8 cellular contexts compared by ENCODE assay signal in the genomic region with DNA sequence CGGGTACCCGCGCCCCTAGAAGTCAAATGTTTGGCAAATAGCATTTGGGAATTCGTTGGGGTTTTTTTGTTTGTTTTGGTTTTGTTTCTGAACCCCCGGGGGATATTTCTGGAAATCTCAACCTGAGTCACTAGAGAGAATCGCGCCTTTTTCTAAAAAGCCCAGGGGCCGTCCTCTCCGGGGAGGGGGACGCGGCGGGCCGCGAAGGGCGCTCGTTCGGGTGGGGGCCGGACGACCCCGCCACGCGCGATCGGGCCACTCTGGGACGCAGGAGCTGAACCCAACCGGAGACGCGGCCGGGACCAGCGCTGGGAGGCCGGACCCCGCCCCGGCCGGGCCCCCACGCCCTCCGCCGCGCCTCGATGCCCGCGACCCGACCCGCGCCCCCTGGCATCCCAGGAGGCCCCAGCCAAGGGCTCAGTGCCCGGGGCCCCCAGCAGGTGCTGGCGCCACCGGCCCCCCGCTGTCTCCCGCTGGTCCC. TPM values are rescaled to one million over a fixed set of nuclear protein-coding genes. Genes with fewer than 3 reads are reported as not detected.
DNase-seq lines count a peak whose midpoint lies in the region; ATAC-seq and TF ChIP-seq lines count a peak whose summit lies in the region.

No MANE protein-coding gene starts in this region.

- peaks cover 36% of the 10 kb centered on the region for H3K4me1 ChIP-seq in mucosa of stomach (ENCODE audit: control insufficient read depth, insufficient read depth, low read length)

- POLR2A ChIA-PET in AG04450 (lab: Yijun Ruan, JAX): interaction anchor here (0.6 to 1.6 kb wide), 6 partner anchors 12 to 54 kb away, joined by 4 to 9 read pairs (median 5); no protein-coding TSS in a partner anchor
- POLR2A ChIA-PET in GM10248 (lab: Yijun Ruan, JAX): interaction anchor here (0.6 to 1.7 kb wide), 4 partner anchors 11 to 826 kb away, joined by 3 to 7 read pairs (median 6); no protein-coding TSS in a partner anchor

- H3K9me3 ChIP-seq in AG04450 (ENCODE audit: control insufficient read depth, insufficient read depth, low read length): no peaks in the 10 kb centered on the region; the same call in 1 of the 2 replicates
- H3K9me3 ChIP-seq in MG63: no peaks in the 10 kb centered on the region
- H3K9me3 ChIP-seq in mucosa of stomach (ENCODE audit: control insufficient read depth, low read length): no peaks in the 10 kb centered on the region

- peak; percentile 13 for ATAC-seq in GM19438 (IDR thresholded peaks at IDR 0.05; ENCODE audit: low read depth, unreplicated experiment)
- ATAC-seq in HG02571 (IDR thresholded peaks at IDR 0.05; ENCODE audit: unreplicated experiment): no peak

- TF ChIP-seq CTCF in AG04450 (IDR thresholded peaks at IDR 0.05; ENCODE audit: low read depth, low read length) (no peak), coronary artery (IDR thresholded peaks at IDR 0.05) (no peak), GM10248 (IDR thresholded peaks at IDR 0.05; ENCODE audit: control extremely low read depth, extremely low read depth, low read depth, missing control alignments) (no peak)

- CTCF ChIA-PET in AG04450 (lab: Charles Lee) (interaction anchor here (1.2 to 3.9 kb wide), 3 partner anchors 55 to 179 kb away, joined by 3 to 15 read pairs (median 8); no protein-coding TSS in a partner anchor), GM10248 (lab: Yijun Ruan, JAX) (interaction anchor here (0.7 to 3.9 kb wide), 6 partner anchors 9 to 637 kb away, joined by 3 to 10 read pairs (median 6); no protein-coding TSS in a partner anchor)

- H3K4me3 ChIP-seq in AG04450 (ENCODE audit: low read depth, low read length) (peak overlapping the region; percentile 90), MG63 (peak overlapping the region; percentile 77), coronary artery (peak overlapping the region; percentile 93), mucosa of stomach (ENCODE audit: low read length) (peak overlapping the region; percentile 68)

- no peak for DNase-seq in AG04450 (ENCODE audit: low read depth, low spot score)
- DNase-seq in MG63: no peak
- DNase-seq in coronary artery (ENCODE audit: low spot score): no peak
- DNase-seq in iPS-NIHi11 (ENCODE audit: low spot score): no peak
- no peak for DNase-seq in GM10248 (ENCODE audit: extremely low spot score)

- H3K9ac ChIP-seq in mucosa of stomach (ENCODE audit: low read length): peak overlapping the region; percentile 94

- H3K36me3 ChIP-seq in MG63 (peaks cover 3% of the 10 kb centered on the region), mucosa of stomach (ENCODE audit: control insufficient read depth, insufficient read depth, low read length) (no peaks in the 10 kb centered on the region)

- H3K27ac ChIP-seq in AG04450 (ENCODE audit: low read depth, low read length) (peak overlapping the region; percentile 57), coronary artery (peak overlapping the region; percentile 97 to 99)

- no peaks in the 10 kb centered on the region for H3K27me3 ChIP-seq in AG04450 (ENCODE audit: control insufficient read depth, insufficient read depth, low read length)
- H3K27me3 ChIP-seq in MG63: no peaks in the 10 kb centered on the region
- no peaks in the 10 kb centered on the region for H3K27me3 ChIP-seq in mucosa of stomach (ENCODE audit: control insufficient read depth, insufficient read depth, low read length)

RNA-seq across cellular contexts. Expression of a gene that starts 0.3 kb away (rescaled TPM):
- polyA plus RNA-seq in AG04450 (2011; rRNA removed): 190 and 217 TPM in 2 replicates
- 165 and 233 TPM in 2 replicates for polyA minus RNA-seq in AG04450 (2011; rRNA and poly(A)+ RNA removed)
- total RNA-seq in MG63 (2014; rRNA removed; shearing (Covaris generic); ENCODE audit: low replicate concordance): 52.9 and 60.8 TPM in 2 replicates
